ENCODE assay signal across 8 cellular contexts in genomic region chr4:82739292-82740190, GRCh38.
DNase-seq lines count a peak whose midpoint lies in the region; ATAC-seq lines count a peak whose summit lies in the region.

No MANE protein-coding gene starts in this region.

- ATAC-seq in GM19468 (IDR thresholded peaks at IDR 0.05; ENCODE audit: extremely low read depth, unreplicated experiment), result peak; percentile 90
- peak; percentile 99 for ATAC-seq in HG03521 (IDR thresholded peaks at IDR 0.05; ENCODE audit: unreplicated experiment)

- DNase-seq in COLO668 (lab: John Stamatoyannopoulos, UW; ENCODE audit: unreplicated experiment) (peak; percentile 64), SW480 (ENCODE audit: low spot score) (peak; percentile 36), astrocyte of the hippocampus (ENCODE audit: low read depth, low spot score) (peak; percentile 64), iPS-NIHi11 (ENCODE audit: low spot score) (peak; percentile 93), DMS79 treated with DMSO at 0.1 percent for 48 hours (lab: John Stamatoyannopoulos, UW) (no peak)
- DNase-seq in stimulated activated CD4-positive, alpha-beta T cell treated with anti-CD3 and anti-CD28 coated beads, Interleukin-12 subunit alpha, Interleukin-12 subunit beta, amount 100 ng/mL, for 4 hours, result peak; percentile 61
